1 cellular context compared by ENCODE assay signal in genomic region chr12:182381-182883, GRCh38.
TF ChIP-seq lines count a peak whose summit lies in the region.

No MANE protein-coding gene starts in this region.

TF ChIP-seq in Ishikawa, 13 proteins besides CTCF, POLR2A, EP300 and RAD21 (continued from another document):
- TF ChIP-seq USF1 (IDR thresholded peaks at IDR 0.05) (no peak), CEBPB (IDR thresholded peaks at IDR 0.05) (no peak)
